ENCODE assay signal across 8 cellular contexts in the genomic region with DNA sequence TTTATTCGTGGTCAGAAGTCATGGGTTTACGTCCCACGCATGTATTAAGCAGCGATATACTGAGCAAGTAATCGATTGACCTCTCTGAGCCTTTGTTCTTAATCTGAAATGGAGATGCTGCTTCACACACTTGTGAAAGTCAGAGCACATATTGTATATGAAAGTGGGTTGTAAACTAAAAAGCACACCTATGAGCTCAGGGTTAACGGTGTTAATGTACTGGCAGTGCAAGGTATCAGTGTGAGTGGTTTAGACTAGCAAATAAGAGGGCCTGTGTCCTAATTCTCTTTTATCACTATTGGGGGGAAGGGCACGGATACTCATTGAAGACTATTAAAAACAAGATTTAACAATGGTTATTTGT. TPM values are rescaled to one million over a fixed set of nuclear protein-coding genes. Genes with fewer than 3 reads are reported as not detected.
DNase-seq lines count a peak whose midpoint lies in the region; ATAC-seq and TF ChIP-seq lines count a peak whose summit lies in the region.

No MANE protein-coding gene starts in this region.

- TF ChIP-seq CTCF in suprapubic skin (IDR thresholded peaks at IDR 0.05) = no peak

- intact Hi-C loops in activated T-helper 1 cell treated with anti-CD3 and anti-CD28 coated beads, Interleukin-12 subunit alpha, Interleukin-12 subunit beta, Interleukin-2, Interleukin-4 antibody, amounts not matched to agents 30 ng/mL and 10 ng/mL and 1 ng/mL, durations not matched to agents 14 hours and 24 hours and 36 hours (cut with micrococcal nuclease) = loop anchor here (5.0 kb wide), 1 partner anchor 36 kb away; no protein-coding TSS in a partner anchor

- H3K4me1 Mint-ChIP-seq in activated naive CD4-positive, alpha-beta T cell treated with anti-CD3 and anti-CD28 coated beads, Interleukin-2, amount 50 U/mL, for 24 hours = peaks cover 31% of the 10 kb centered on the region
- peaks cover 43% of the 10 kb centered on the region for H3K4me1 Mint-ChIP-seq in activated T-helper 1 cell treated with anti-CD3 and anti-CD28 coated beads, Interleukin-12 subunit alpha, Interleukin-12 subunit beta, Interleukin-2, Interleukin-4 antibody, amounts not matched to agents 30 ng/mL and 10 ng/mL and 1 ng/mL, durations not matched to agents 14 hours and 24 hours and 36 hours (ENCODE audit: low read depth)

- H3K4me3 ChIP-seq in iPS-20b (ENCODE audit: low read length) = peak overlapping the region; percentile 91
- H3K4me3 ChIP-seq in suprapubic skin = peak overlapping the region; percentile 76

- H3K4me1 ChIP-seq in iPS-20b (ENCODE audit: insufficient read depth, low read length) (no peaks in the 10 kb centered on the region), suprapubic skin (peaks cover 14% of the 10 kb centered on the region)

- H3K27me3 ChIP-seq in iPS-20b (ENCODE audit: insufficient read depth, low read length) (no peaks in the 10 kb centered on the region), suprapubic skin (no peaks in the 10 kb centered on the region)

- TF ChIP-seq EP300 in suprapubic skin (IDR thresholded peaks at IDR 0.05) = no peak

- peak overlapping the region; percentile 95 for H3K27ac Mint-ChIP-seq in activated naive CD4-positive, alpha-beta T cell treated with anti-CD3 and anti-CD28 coated beads, Interleukin-2, amount 50 U/mL, for 24 hours
- peak overlapping the region; percentile 93 for H3K27ac Mint-ChIP-seq in activated T-helper 1 cell treated with anti-CD3 and anti-CD28 coated beads, Interleukin-12 subunit alpha, Interleukin-12 subunit beta, Interleukin-2, Interleukin-4 antibody, amounts not matched to agents 30 ng/mL and 10 ng/mL and 1 ng/mL, durations not matched to agents 14 hours and 24 hours and 36 hours

- no peaks in the 10 kb centered on the region for H3K9me3 ChIP-seq in iPS-20b (ENCODE audit: insufficient read depth, low read depth, low read length)
- no peaks in the 10 kb centered on the region for H3K9me3 ChIP-seq in suprapubic skin

- peak; percentile 22 for ATAC-seq in HG03095 (IDR thresholded peaks at IDR 0.05; ENCODE audit: unreplicated experiment)

- peak overlapping the region; percentile 98 for H3K27ac ChIP-seq in iPS-20b (ENCODE audit: low read length)
- peak overlapping the region; percentile 93 for H3K27ac ChIP-seq in suprapubic skin

- H3K36me3 ChIP-seq in iPS-20b (ENCODE audit: insufficient read depth, low read depth, low read length) (peaks cover 37% of the 10 kb centered on the region), suprapubic skin (peaks cover 5% of the 10 kb centered on the region)

- H3K9ac ChIP-seq in iPS-20b (ENCODE audit: low read depth, low read length) = peak overlapping the region; percentile 98

- no peaks in the 10 kb centered on the region for H3K27me3 Mint-ChIP-seq in activated naive CD4-positive, alpha-beta T cell treated with anti-CD3 and anti-CD28 coated beads, Interleukin-2, amount 50 U/mL, for 24 hours
- H3K27me3 Mint-ChIP-seq in activated T-helper 1 cell treated with anti-CD3 and anti-CD28 coated beads, Interleukin-12 subunit alpha, Interleukin-12 subunit beta, Interleukin-2, Interleukin-4 antibody, amounts not matched to agents 30 ng/mL and 10 ng/mL and 1 ng/mL, durations not matched to agents 14 hours and 24 hours and 36 hours (ENCODE audit: insufficient read depth) = no peaks in the 10 kb centered on the region

- TF ChIP-seq POLR2A in suprapubic skin (IDR thresholded peaks at IDR 0.05) = no peak

- H3K4me3 Mint-ChIP-seq in activated naive CD4-positive, alpha-beta T cell treated with anti-CD3 and anti-CD28 coated beads, Interleukin-2, amount 50 U/mL, for 24 hours = peak overlapping the region; percentile 98
- peak overlapping the region; percentile 96 for H3K4me3 Mint-ChIP-seq in activated T-helper 1 cell treated with anti-CD3 and anti-CD28 coated beads, Interleukin-12 subunit alpha, Interleukin-12 subunit beta, Interleukin-2, Interleukin-4 antibody, amounts not matched to agents 30 ng/mL and 10 ng/mL and 1 ng/mL, durations not matched to agents 14 hours and 24 hours and 36 hours

- H3K9me3 Mint-ChIP-seq in activated naive CD4-positive, alpha-beta T cell treated with anti-CD3 and anti-CD28 coated beads, Interleukin-2, amount 50 U/mL, for 24 hours = no peaks in the 10 kb centered on the region
- H3K9me3 Mint-ChIP-seq in activated T-helper 1 cell treated with anti-CD3 and anti-CD28 coated beads, Interleukin-12 subunit alpha, Interleukin-12 subunit beta, Interleukin-2, Interleukin-4 antibody, amounts not matched to agents 30 ng/mL and 10 ng/mL and 1 ng/mL, durations not matched to agents 14 hours and 24 hours and 36 hours = no peaks in the 10 kb centered on the region

- DNase-seq in activated naive CD4-positive, alpha-beta T cell treated with anti-CD3 and anti-CD28 coated beads, Interleukin-2, amount 50 U/mL, for 16 hours = no peak
- no peak for DNase-seq in activated T-helper 1 cell treated with anti-CD3 and anti-CD28 coated beads, Interleukin-12 subunit alpha, Interleukin-12 subunit beta, Interleukin-2, Interleukin-4 antibody, amounts not matched to agents 30 ng/mL and 10 ng/mL and 1 ng/mL, durations not matched to agents 14 hours and 24 hours and 36 hours (ENCODE audit: low spot score)
- DNase-seq in suprapubic skin (ENCODE audit: low spot score in 2 of 2) (no peak), NCI-H1417 treated with DMSO at 0.1 percent for 48 hours (lab: John Stamatoyannopoulos, UW) (no peak), SHP77 (lab: John Stamatoyannopoulos, UW) (no peak)

- WGBS in suprapubic skin = 7% methylated on average over 7 of the region's 7 CpGs

- peaks cover 7% of the 10 kb centered on the region for H3K36me3 Mint-ChIP-seq in activated naive CD4-positive, alpha-beta T cell treated with anti-CD3 and anti-CD28 coated beads, Interleukin-2, amount 50 U/mL, for 24 hours
- peaks cover 28% of the 10 kb centered on the region for H3K36me3 Mint-ChIP-seq in activated T-helper 1 cell treated with anti-CD3 and anti-CD28 coated beads, Interleukin-12 subunit alpha, Interleukin-12 subunit beta, Interleukin-2, Interleukin-4 antibody, amounts not matched to agents 30 ng/mL and 10 ng/mL and 1 ng/mL, durations not matched to agents 14 hours and 24 hours and 36 hours (ENCODE audit: low read depth)

RNA-seq across cellular contexts. Expression of a gene that starts 0.7 kb away (rescaled TPM):
- 83.2 and 87.0 TPM in 2 replicates for total RNA-seq in activated T-helper 1 cell treated with anti-CD3 and anti-CD28 coated beads, Interleukin-12 subunit alpha, Interleukin-12 subunit beta, Interleukin-2, Interleukin-4 antibody, amounts not matched to agents 30 ng/mL and 10 ng/mL and 1 ng/mL, durations not matched to agents 14 hours and 24 hours and 36 hours
- 10 to 100 TPM; 49.1 to 52.1 (median 50.8) TPM for total RNA-seq in suprapubic skin

RNA-seq across cellular contexts. Expression of a gene that starts 26.2 kb away (rescaled TPM):
- total RNA-seq in activated T-helper 1 cell treated with anti-CD3 and anti-CD28 coated beads, Interleukin-12 subunit alpha, Interleukin-12 subunit beta, Interleukin-2, Interleukin-4 antibody, amounts not matched to agents 30 ng/mL and 10 ng/mL and 1 ng/mL, durations not matched to agents 14 hours and 24 hours and 36 hours = 231 and 239 TPM in 2 replicates
- 10 to 100 TPM; 23.1 to 71.3 (median 54.3) TPM for total RNA-seq in suprapubic skin
